ENCODE assay signal across 8 cellular contexts in genomic region chr5:86617756-86618577, GRCh38. TPM values are rescaled to one million over a fixed set of nuclear protein-coding genes. Genes with fewer than 3 reads are reported as not detected.
DNase-seq lines count a peak whose midpoint lies in the region; ATAC-seq, FAIRE-seq and TF ChIP-seq lines count a peak whose summit lies in the region.

A gene with protein sequence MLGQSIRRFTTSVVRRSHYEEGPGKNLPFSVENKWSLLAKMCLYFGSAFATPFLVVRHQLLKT (plus strand): TSS chr5:86617941. CDS start chr5:86618056, 115 bp downstream.

- POLR2A ChIA-PET in activated CD4-positive, alpha-beta memory T cell treated with anti-CD3 and anti-CD28 coated beads for 36 hours (lab: Charles Lee), result interaction anchor here (0.6 kb wide), 1 partner anchor 24 kb away, joined by 3 read pairs; no protein-coding TSS in a partner anchor
- POLR2A ChIA-PET in HepG2 (lab: Yijun Ruan, JAX), result no interaction called here

- H3K4me1 Mint-ChIP-seq in activated CD4-positive, alpha-beta memory T cell treated with anti-CD3 and anti-CD28 coated beads for 36 hours (ENCODE audit: low read depth), result peaks cover 20% of the 10 kb centered on the region

- TF ChIP-seq CTCF in HepG2 (CRISPR knock-in tag; IDR thresholded peaks at IDR 0.05), result 0 out of 2 replicates have a peak, but pooled peaks have one; percentile 17

- H3K9me3 Mint-ChIP-seq in activated CD4-positive, alpha-beta memory T cell treated with anti-CD3 and anti-CD28 coated beads for 36 hours, result no peaks in the 10 kb centered on the region

- peaks cover 0 to 3% of the 10 kb centered on the region in 2 experiments; a peak in 1 of 5 replicates for H3K27me3 ChIP-seq in HepG2 (ENCODE audit: control insufficient read depth in 1 of 2, insufficient read depth in 2 of 2, low read length in 2 of 2)

- H4K20me1 ChIP-seq in HepG2 (ENCODE audit: insufficient read depth, low read length), result no peaks in the 10 kb centered on the region; the same call in 1 of the 2 replicates

- peak within 1 kb of the TSS; percentile 87 for H3K27ac ChIP-seq in HepG2 (ENCODE audit: extremely low read length, insufficient read depth, low read length)

- no peak for TF ChIP-seq RAD21 in HepG2 (CRISPR knock-in tag; IDR thresholded peaks at IDR 0.05)

- peak within 1 kb of the TSS; percentile 100 for H3K4me3 Mint-ChIP-seq in activated CD4-positive, alpha-beta memory T cell treated with anti-CD3 and anti-CD28 coated beads for 36 hours

- H3K36me3 Mint-ChIP-seq in activated CD4-positive, alpha-beta memory T cell treated with anti-CD3 and anti-CD28 coated beads for 36 hours, result peaks cover 46% of the 10 kb centered on the region

- CTCF ChIA-PET in activated CD4-positive, alpha-beta memory T cell treated with anti-CD3 and anti-CD28 coated beads for 36 hours (lab: Charles Lee), result no interaction called here
- CTCF ChIA-PET in HepG2 (lab: Yijun Ruan, JAX; ENCODE audit: low intra/inter-chr PET ratio, low total read pairs), result no interaction called here

- no peak; a peak in 1 of 4 replicates for TF ChIP-seq EP300 in HepG2 (IDR thresholded peaks at IDR 0.05; ENCODE audit: low read depth in 2 of 2, low read length in 2 of 2)
- TF ChIP-seq EP300 in HepG2 (CRISPR knock-in tag; IDR thresholded peaks at IDR 0.05; ENCODE audit: borderline replicate concordance), result no peak

- in situ Hi-C loops in HepG2 (cut with HindIII; ENCODE audit: extremely low pct_ligation_motif_present, low pct_unique_long_range_greater_than_20kb), result no loop called here

- H3K4me1 ChIP-seq in HepG2 (ENCODE audit: insufficient read depth, low read length), result peaks cover 18% of the 10 kb centered on the region

- peak within 1 kb of the TSS; percentile 72 for H3K4me2 ChIP-seq in HepG2 (ENCODE audit: low read depth, low read length)

- peak; percentile 98 for DNase-seq in CD1c-positive myeloid dendritic cell (ENCODE audit: extremely low spot score)
- peak; percentile 86 for DNase-seq in NCI-H82 treated with DMSO at 0.1 percent for 48 hours (lab: John Stamatoyannopoulos, UW; ENCODE audit: unreplicated experiment)
- peak; percentile 95 for DNase-seq in activated CD4-positive, alpha-beta memory T cell treated with anti-CD3 and anti-CD28 coated beads for 36 hours
- peak; percentile 93 to 95 for DNase-seq in dermis microvascular lymphatic vessel endothelial cell (ENCODE audit: low read depth in 2 of 2)
- peak; percentile 95 for DNase-seq in HepG2 (ENCODE audit: low spot score)
- DNase-seq in stimulated activated CD4-positive, alpha-beta T cell treated with anti-CD3 and anti-CD28 coated beads, Interleukin-4, amount 100 ng/mL, for 1 hour, result peak; percentile 83

- FAIRE-seq in HepG2 (lab: Jason Lieb, UNC), result peak; percentile 82

- TSS peak; percentile 71 for BruUV-seq in HepG2 (replicated peaks; lab: Mats Ljungman, UMichigan)

- peaks cover 3% of the 10 kb centered on the region for H3K27me3 Mint-ChIP-seq in activated CD4-positive, alpha-beta memory T cell treated with anti-CD3 and anti-CD28 coated beads for 36 hours

- peak within 1 kb of the TSS; percentile 92 to 96 (median 95) for H3K4me3 ChIP-seq in HepG2 (replicated peaks in 1 of 3; ENCODE audit: insufficient read depth in 1 of 3, low read depth in 2 of 3, low read length in 3 of 3)

- H3K9ac ChIP-seq in HepG2 (ENCODE audit: insufficient read depth, low read depth, low read length), result peak within 1 kb of the TSS; percentile 90

- WGBS in HepG2 (ENCODE audit: low lambda C conversion rate), result 2% methylated on average over 27 of the region's 41 CpGs

- ATAC-seq in GM19438 (IDR thresholded peaks at IDR 0.05; ENCODE audit: low read depth, unreplicated experiment), result peak; percentile 98
- ATAC-seq in HG03575 (IDR thresholded peaks at IDR 0.05; ENCODE audit: extremely low read depth, insufficient number of reproducible peaks, low FRiP score, unreplicated experiment), result peak; percentile 100
- peak; percentile 98 for ATAC-seq in HepG2

- H3K9me3 ChIP-seq in HepG2 (ENCODE audit: low read length), result peaks cover 6% of the 10 kb centered on the region; the same call in 1 of the 2 replicates

- intact Hi-C loops in activated CD4-positive, alpha-beta memory T cell treated with anti-CD3 and anti-CD28 coated beads for 36 hours (cut with micrococcal nuclease), result loop anchor here (1.0 to 5.0 kb wide), 2 partner anchors 649 to 795 kb away; partner anchors contain the start of gene RASA1
- intact Hi-C loops in HepG2 (cut with micrococcal nuclease; ENCODE audit: unreplicated experiment), result no loop called here

- peaks cover 2 to 12% of the 10 kb centered on the region in 2 experiments; a peak in 4 of 5 replicates for H3K36me3 ChIP-seq in HepG2 (replicated peaks in 1 of 2; ENCODE audit: control insufficient read depth in 1 of 2, insufficient read depth in 2 of 2, low read length in 2 of 2)

- H2AFZ ChIP-seq in HepG2 (ENCODE audit: low read length), result peak within 1 kb of the TSS; percentile 99

- peak; percentile 85 to 88 for TF ChIP-seq POLR2A in HepG2 (IDR thresholded peaks at IDR 0.05; ENCODE audit: insufficient read depth in 1 of 2, low read depth in 2 of 2, low read length in 2 of 2)

- peaks cover 17% of the 10 kb centered on the region for H3K79me2 ChIP-seq in HepG2 (ENCODE audit: insufficient read depth, low read length)

- peak within 1 kb of the TSS; percentile 99 for H3K27ac Mint-ChIP-seq in activated CD4-positive, alpha-beta memory T cell treated with anti-CD3 and anti-CD28 coated beads for 36 hours

TF ChIP-seq in HepG2, 621 proteins besides CTCF, POLR2A, EP300 and RAD21 (continues in another document):
- TF ChIP-seq, protein P1, sequence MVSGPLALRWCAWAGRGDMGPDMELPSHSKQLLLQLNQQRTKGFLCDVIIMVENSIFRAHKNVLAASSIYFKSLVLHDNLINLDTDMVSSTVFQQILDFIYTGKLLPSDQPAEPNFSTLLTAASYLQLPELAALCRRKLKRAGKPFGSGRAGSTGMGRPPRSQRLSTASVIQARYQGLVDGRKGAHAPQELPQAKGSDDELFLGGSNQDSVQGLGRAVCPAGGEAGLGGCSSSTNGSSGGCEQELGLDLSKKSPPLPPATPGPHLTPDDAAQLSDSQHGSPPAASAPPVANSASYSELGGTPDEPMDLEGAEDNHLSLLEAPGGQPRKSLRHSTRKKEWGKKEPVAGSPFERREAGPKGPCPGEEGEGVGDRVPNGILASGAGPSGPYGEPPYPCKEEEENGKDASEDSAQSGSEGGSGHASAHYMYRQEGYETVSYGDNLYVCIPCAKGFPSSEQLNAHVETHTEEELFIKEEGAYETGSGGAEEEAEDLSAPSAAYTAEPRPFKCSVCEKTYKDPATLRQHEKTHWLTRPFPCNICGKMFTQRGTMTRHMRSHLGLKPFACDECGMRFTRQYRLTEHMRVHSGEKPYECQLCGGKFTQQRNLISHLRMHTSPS (CRISPR knock-in tag; IDR thresholded peaks at IDR 0.05; ENCODE audit: low read depth), result no peak
- TF ChIP-seq HOXA3 (CRISPR knock-in tag; IDR thresholded peaks at IDR 0.05) (peak; percentile 67), ZNF816 (CRISPR knock-in tag; IDR thresholded peaks at IDR 0.05; ENCODE audit: borderline replicate concordance) (peak; percentile 15; the same call in 1 of the 2 replicates), HNRNPLL (IDR thresholded peaks at IDR 0.05; ENCODE audit: low read depth, low read length, poor library complexity, severe bottlenecking) (peak; percentile 18), FOSL2 (CRISPR knock-in tag; IDR thresholded peaks at IDR 0.05) (peak; percentile 37), ZNF614 (CRISPR knock-in tag; IDR thresholded peaks at IDR 0.05; ENCODE audit: borderline replicate concordance) (0 out of 2 replicates have a peak, but pooled peaks have one; percentile 46), RARG (CRISPR knock-in tag; IDR thresholded peaks at IDR 0.05; ENCODE audit: low read depth) (peak; percentile 64; the same call in 1 of the 2 replicates)

RNA-seq across cellular contexts. Expression of the gene that starts here (rescaled TPM):
- 100 to 1,000 TPM; 640 to 681 TPM for total RNA-seq in activated CD4-positive, alpha-beta memory T cell treated with anti-CD3 and anti-CD28 coated beads for 36 hours
- total RNA-seq in dermis microvascular lymphatic vessel endothelial cell, result 193 and 215 TPM in 2 replicates
- total RNA-seq in HepG2 (2016; rRNA removed; fragmentation: Illumina TruSeq; extraction: Trizol), result 635 and 764 TPM in 2 replicates
- total RNA-seq in HepG2 (2016; cell fraction: cytosol; rRNA removed; fragmentation: Illumina TruSeq; extraction: Trizol; ENCODE audit: low read depth), result 280 and 326 TPM in 2 replicates
- total RNA-seq in HepG2 (2016; cell fraction: insoluble cytoplasmic fraction; rRNA removed; fragmentation: Illumina TruSeq; extraction: Trizol), result 605 and 809 TPM in 2 replicates
- 471 and 507 TPM in 2 replicates for total RNA-seq in HepG2 (2016; cell fraction: membrane; rRNA removed; fragmentation: Illumina TruSeq; extraction: Trizol)
- total RNA-seq in HepG2 (2016; cell fraction: nucleus; rRNA removed; fragmentation: Illumina TruSeq; extraction: Trizol), result 226 and 233 TPM in 2 replicates
- 434 and 538 TPM in 2 replicates for polyA plus RNA-seq in HepG2 (2011; rRNA removed)
- polyA plus RNA-seq in HepG2 (2011; cell fraction: cytosol; rRNA removed), result 364 and 498 TPM in 2 replicates
- 85.0 and 117 TPM in 2 replicates for polyA plus RNA-seq in HepG2 (2011; cell fraction: nucleus; rRNA removed)
- 862 and 1,267 TPM in 2 replicates for polyA plus RNA-seq in HepG2 (2012)
- polyA plus RNA-seq in HepG2 (2016; cell fraction: cytosol; fragmentation: Illumina TruSeq; extraction: Trizol; ENCODE audit: low read depth), result 340 and 380 TPM in 2 replicates
- polyA plus RNA-seq in HepG2 (2016; cell fraction: insoluble cytoplasmic fraction; fragmentation: Illumina TruSeq; extraction: Trizol; ENCODE audit: low read depth), result 749 and 838 TPM in 2 replicates
- polyA plus RNA-seq in HepG2 (2016; cell fraction: membrane; fragmentation: Illumina TruSeq; extraction: Trizol; ENCODE audit: low read depth), result 467 and 530 TPM in 2 replicates
- polyA plus RNA-seq in HepG2 (2016; cell fraction: nucleus; fragmentation: Illumina TruSeq; extraction: Trizol; ENCODE audit: insufficient read depth, low read depth), result 361 and 382 TPM in 2 replicates
- polyA minus RNA-seq in HepG2 (2011; rRNA and poly(A)+ RNA removed; ENCODE audit: low replicate concordance), result 57.8 and 137 TPM in 2 replicates
- 68.4 and 72.1 TPM in 2 replicates for polyA minus RNA-seq in HepG2 (2011; cell fraction: cytosol; rRNA and poly(A)+ RNA removed)
- 48.4 and 59.2 TPM in 2 replicates for polyA minus RNA-seq in HepG2 (2011; cell fraction: nucleus; rRNA and poly(A)+ RNA removed)

Comparison
In these comparisons a context has a peak if more than half of its experiments do, and no peak if none do; other contexts are left out.
1. Peak in every context shown above with its lines: DNase-seq, ATAC-seq, H3K4me3 ChIP-seq and H3K27ac ChIP-seq.